Comparison of ENCODE assay signal across 20 cellular contexts in genomic region chr3:11089931-11090330, GRCh38.
"Had no signal": no experiment of that assay in that cellular context is flagged by ENCODE, and none has a peak within 500 bp of the region (broad histone marks: within the 10 kb centered on the region; RNA-seq: fewer than 3 reads in every experiment).

No MANE protein-coding gene starts in this region.

- ATAC-seq: Panc1, PC-3 had no signal

- H3K4me3 ChIP-seq: MG63 had no signal

- H3K27ac ChIP-seq: RWPE1 had no signal

- H3K27me3 ChIP-seq: MG63 had no signal

- H3K9ac ChIP-seq: SK-N-SH had no signal

- H3K9me3 ChIP-seq: MG63, SK-N-SH had no signal

- H3K36me3 ChIP-seq: MG63 had no signal

- H3K4me2 ChIP-seq: SK-N-SH had no signal

- DNase-seq: KBM-7, MG63, NCI-H1092, NCI-H1105 treated with DMSO at 0.1 percent for 48 hours, NCI-H1417 treated with DMSO at 0.1 percent for 48 hours, NCI-H146, NCI-H1694 treated with DMSO at 0.1 percent for 48 hours, NCI-H1930, NCI-H2081, NCI-H2107, NCI-H2227 treated with DMSO at 0.1 percent for 48 hours, NCI-H524, NCI-H526 treated with DMSO at 0.1 percent for 48 hours, NCI-H748 treated with DMSO at 0.1 percent for 48 hours, PC-3, SHP77, SK-N-SH, SW 1271 had no signal
